Comparison of ENCODE assay signal across 15 cellular contexts in genomic region chr20:23178806-23179205, GRCh38.
A peak's percentile ranks its signal among the peaks of the same experiment; 100 is the strongest.
DNase-seq lines count a peak whose midpoint lies in the region; ATAC-seq, FAIRE-seq and TF ChIP-seq lines count a peak whose summit lies in the region.
"Had no signal": no experiment of that assay in that cellular context is flagged by ENCODE, and none has a peak within 500 bp of the region (broad histone marks: within the 10 kb centered on the region; RNA-seq: fewer than 3 reads in every experiment).

No MANE protein-coding gene starts in this region.

- no peaks in the 10 kb centered on the region for H4K20me1 ChIP-seq in GM12878 (ENCODE audit: control insufficient read depth, insufficient read depth)

- no peaks in the 10 kb centered on the region; the same call in 2 of the 3 replicates for H3K9me3 ChIP-seq in GM12878 (replicated peaks; ENCODE audit: control insufficient read depth, insufficient read depth, low read length)
- H3K9me3 ChIP-seq in T-helper 17 cell (ENCODE audit: control insufficient read depth, low read length, poor library complexity, severe bottlenecking), result no peaks in the 10 kb centered on the region

- no peak for FAIRE-seq in GM12878 (lab: Jason Lieb, UNC)
- FAIRE-seq: colon had no signal

- H3K4me3 ChIP-seq in GM12878, result no peak overlapping the region

- TF ChIP-seq RAD21 in GM12878 (IDR thresholded peaks at IDR 0.05; ENCODE audit: insufficient read depth, low read depth, low read length), result no peak

- RAD21 ChIA-PET in GM12878 (lab: Charles Lee; ENCODE audit: unreplicated experiment), result interaction anchor here (1.2 to 1.5 kb wide), 3 partner anchors 11 to 22 kb away, joined by 3 to 5 read pairs (median 4); no protein-coding TSS in a partner anchor

- H2AFZ ChIP-seq in GM12878 (ENCODE audit: control insufficient read depth, low read depth, low read length), result no peak overlapping the region

- H3K4me1 Mint-ChIP-seq in T-helper 17 cell, result no peaks in the 10 kb centered on the region

- no TSS peak for BruUV-seq in GM12878 (replicated peaks; lab: Mats Ljungman, UMichigan)

- CTCF ChIA-PET in GM12878 (lab: Yijun Ruan, JAX), result interaction anchor here (0.7 to 2.4 kb wide), 9 partner anchors 13 to 487 kb away, joined by 3 to 7 read pairs (median 5); no protein-coding TSS in a partner anchor

- WGBS in GM12878 (ENCODE audit: insufficient coverage, insufficient replicate concordance, low lambda C conversion rate, missing lambda C conversion rate), result 28% methylated on average over 3 of the region's 3 CpGs

- H3K36me3 ChIP-seq in GM12878 (ENCODE audit: control insufficient read depth in 2 of 2, insufficient read depth in 2 of 2, low read length in 1 of 2), result no peaks in the 10 kb centered on the region

- H3K27me3 Mint-ChIP-seq in T-helper 17 cell, result peaks cover 26% of the 10 kb centered on the region

- H3K9ac ChIP-seq in GM12878 (ENCODE audit: control insufficient read depth, insufficient read depth, low read length), result no peak overlapping the region

- POLR2A ChIA-PET in GM12878 (lab: Charles Lee), result no interaction called here

- no peak for TF ChIP-seq EP300 in GM12878 (IDR thresholded peaks at IDR 0.05; ENCODE audit: borderline replicate concordance in 1 of 2, control insufficient read depth in 1 of 2, low read depth in 2 of 2, low read length in 2 of 2)

- intact Hi-C loops in GM12878 (cut with micrococcal nuclease; ENCODE audit: unreplicated experiment), result no loop called here
- intact Hi-C loops in left ventricle myocardium superior (cut with micrococcal nuclease), result no loop called here

- ATAC-seq in GM12878 (no peak), left ventricle myocardium superior (peak; percentile 66), GM18873 (IDR thresholded peaks at IDR 0.05; ENCODE audit: low FRiP score, unreplicated experiment) (no peak), GM21528 (IDR thresholded peaks at IDR 0.05; ENCODE audit: low FRiP score, unreplicated experiment) (no peak), T-helper 17 cell (no peak)
- ATAC-seq: activated naive CD4-positive, alpha-beta T cell treated with anti-CD3 and anti-CD28 coated beads, Interleukin-2, amount 50 U/mL, for 72 hours had no signal

- no peak overlapping the region for H3K4me3 Mint-ChIP-seq in T-helper 17 cell
- H3K4me3 Mint-ChIP-seq: CD4-positive, alpha-beta T cell had no signal

- H3K79me2 ChIP-seq in GM12878 (ENCODE audit: control insufficient read depth, insufficient read depth, low read length), result no peaks in the 10 kb centered on the region

- H3K27ac ChIP-seq in GM12878 (ENCODE audit: control insufficient read depth, insufficient read depth), result no peak overlapping the region

- no peaks in the 10 kb centered on the region; a peak in 2 of 4 replicates for H3K27me3 ChIP-seq in GM12878 (replicated peaks in 1 of 2; ENCODE audit: control insufficient read depth in 2 of 2, insufficient read depth in 2 of 2, low read length in 1 of 2)

- in situ Hi-C loops in GM12878 (cut with MboI), result no loop called here

- H3K4me2 ChIP-seq in GM12878 (ENCODE audit: control insufficient read depth, insufficient read depth), result no peak overlapping the region

- SMC1A ChIA-PET in GM12878 (lab: Charles Lee; ENCODE audit: uncharacterized antibody, unreplicated experiment), result interaction anchor here (0.7 to 1.7 kb wide), 4 partner anchors 16 to 125 kb away, joined by 4 to 5 read pairs (median 4); no protein-coding TSS in a partner anchor

- DNase-seq in Kasumi-1 (lab: John Stamatoyannopoulos, UW), result peak; percentile 58 to 85
- no peak for DNase-seq in GM12878 (ENCODE audit: low read depth, low spot score)
- no peak for DNase-seq in left ventricle myocardium superior
- peak; percentile 94 for DNase-seq in pulmonary artery endothelial cell (ENCODE audit: low read depth, low spot score)
- no peak for DNase-seq in T-helper 17 cell
- DNase-seq: CD4-positive, alpha-beta T cell; NCI-H1105; nucleus accumbens; RPMI8226; stimulated activated CD4-positive, alpha-beta T cell treated with anti-CD3 and anti-CD28 coated beads, Interleukin-15, amount 100 ng/mL, for 24 hours; T1000 had no signal

- peak in 2 of 3 experiments; percentile 12 to 13; a peak in 2 of 6 replicates for TF ChIP-seq CTCF in GM12878 (IDR thresholded peaks at IDR 0.05 in 2 of 3, conservative IDR thresholded peaks at IDR 0.05 in 1 of 3; ENCODE audit: control insufficient read depth in 2 of 3, extremely low read depth in 1 of 3, insufficient read depth in 1 of 3, low read depth in 3 of 3, low read length in 3 of 3)

- no peak overlapping the region for H3K27ac Mint-ChIP-seq in T-helper 17 cell
- H3K27ac Mint-ChIP-seq: activated naive CD4-positive, alpha-beta T cell treated with anti-CD3 and anti-CD28 coated beads, Interleukin-2, amount 50 U/mL, for 72 hours; CD4-positive, alpha-beta T cell had no signal

- no peaks in the 10 kb centered on the region for H3K36me3 Mint-ChIP-seq in T-helper 17 cell (ENCODE audit: low read depth)
- H3K36me3 Mint-ChIP-seq: activated naive CD4-positive, alpha-beta T cell treated with anti-CD3 and anti-CD28 coated beads, Interleukin-2, amount 50 U/mL, for 72 hours had no signal

- no peak for TF ChIP-seq POLR2A in GM12878 (IDR thresholded peaks at IDR 0.05; ENCODE audit: low read depth, low read length)

- no peaks in the 10 kb centered on the region for H3K4me1 ChIP-seq in GM12878 (ENCODE audit: control insufficient read depth, insufficient read depth, low read length)

TF ChIP-seq in GM12878, 131 proteins besides CTCF, POLR2A, EP300 and RAD21:
- TF ChIP-seq BACH1 (IDR thresholded peaks at IDR 0.05; ENCODE audit: borderline replicate concordance), result no peak
- no peak for TF ChIP-seq RELB (IDR thresholded peaks at IDR 0.05; ENCODE audit: low read depth)
- no peak for TF ChIP-seq HDAC6 (IDR thresholded peaks at IDR 0.05; ENCODE audit: unreplicated experiment)
- TF ChIP-seq FOS (IDR thresholded peaks at IDR 0.05; ENCODE audit: borderline replicate concordance, extremely low read depth, insufficient read length), result no peak
- no peak for TF ChIP-seq DPF2 (IDR thresholded peaks at IDR 0.05)
- TF ChIP-seq PAX5 (IDR thresholded peaks at IDR 0.05; ENCODE audit: borderline replicate concordance, low read depth, low read length), result no peak
- TF ChIP-seq NFIC (IDR thresholded peaks at IDR 0.05; ENCODE audit: low read depth, low read length), result no peak

Comparison
In these comparisons a context has a peak if more than half of its experiments do, and no peak if none do; other contexts are left out.
1. DNase-seq: peak in Kasumi-1 (2 of 2) and pulmonary artery endothelial cell (single experiment); none in GM12878 (single experiment), left ventricle myocardium superior (single experiment) and T-helper 17 cell (0 of 3).